Comparison of ENCODE assay signal across 8 cellular contexts in the genomic region with DNA sequence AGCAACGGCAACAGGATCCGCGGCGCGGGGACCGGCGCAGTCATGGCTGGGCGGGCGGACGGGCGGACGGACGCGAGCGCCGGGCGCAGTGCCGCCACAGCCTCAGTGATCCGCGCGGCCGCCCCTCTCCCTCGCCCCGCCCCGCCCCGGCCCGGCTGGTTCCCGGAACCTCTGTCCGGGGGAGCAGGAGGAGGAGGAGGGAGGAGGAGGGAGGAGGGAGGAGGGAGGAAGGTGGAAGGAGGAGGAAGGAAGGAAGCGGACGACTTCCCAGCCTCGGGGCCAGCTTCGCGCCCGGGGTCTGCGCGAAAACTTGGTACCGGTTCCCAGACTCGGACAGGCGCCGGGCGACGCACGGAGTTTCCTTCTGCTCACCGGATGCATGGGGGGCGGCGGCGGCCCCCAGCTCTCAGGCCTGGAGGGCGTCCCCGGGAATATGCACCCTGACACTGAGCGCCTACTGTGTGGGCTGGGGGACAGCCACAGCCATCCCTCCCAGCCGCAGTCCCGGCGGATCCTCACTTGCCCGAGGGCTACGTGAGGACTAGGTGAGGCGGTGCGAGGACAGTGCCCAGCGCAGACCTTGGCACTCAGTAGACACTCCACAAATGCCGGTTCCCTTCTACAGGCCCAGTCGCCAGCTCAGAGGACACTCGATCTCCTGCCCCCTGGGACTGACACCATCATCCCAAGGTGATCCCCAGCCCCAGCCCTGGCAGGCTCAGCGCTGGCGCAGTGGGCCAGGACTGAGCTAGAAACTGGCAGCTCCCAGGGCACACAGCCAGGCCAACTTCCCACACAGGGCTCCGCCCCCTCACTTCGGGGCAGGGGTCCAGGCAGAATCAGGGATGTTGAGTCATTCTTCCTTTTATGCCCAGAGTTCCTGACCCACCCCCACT. TPM values are rescaled to one million over a fixed set of nuclear protein-coding genes. Genes with fewer than 3 reads are reported as not detected.
DNase-seq lines count a peak whose midpoint lies in the region; ATAC-seq and TF ChIP-seq lines count a peak whose summit lies in the region.

A gene with protein sequence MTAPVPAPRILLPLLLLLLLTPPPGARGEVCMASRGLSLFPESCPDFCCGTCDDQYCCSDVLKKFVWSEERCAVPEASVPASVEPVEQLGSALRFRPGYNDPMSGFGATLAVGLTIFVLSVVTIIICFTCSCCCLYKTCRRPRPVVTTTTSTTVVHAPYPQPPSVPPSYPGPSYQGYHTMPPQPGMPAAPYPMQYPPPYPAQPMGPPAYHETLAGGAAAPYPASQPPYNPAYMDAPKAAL (minus strand): TSS at position 124 of the 896 bp plus-strand sequence. CDS start 80 bp downstream, at position 44.

- H2AFZ ChIP-seq in smooth muscle cell (ENCODE audit: low read depth) = peak within 1 kb of the TSS; percentile 69

- 10% methylated on average over 44 of the region's 66 CpGs for WGBS in smooth muscle cell (ENCODE audit: low lambda C conversion rate)

- H3K27me3 Mint-ChIP-seq in WTC11 (ENCODE audit: low read depth) = no peaks in the 10 kb centered on the region; the same call in none of the 2 replicates
- H3K27me3 Mint-ChIP-seq in central memory CD8-positive, alpha-beta T cell = no peaks in the 10 kb centered on the region

- ATAC-seq in WTC11 = peak; percentile 37
- ATAC-seq in central memory CD8-positive, alpha-beta T cell (replicated peaks; ENCODE audit: extremely low read depth, poor library complexity, severe bottlenecking) = peak; percentile 66

- TF ChIP-seq CTCF in WTC11 (IDR thresholded peaks at IDR 0.05) (no peak), smooth muscle cell (IDR thresholded peaks at IDR 0.05; ENCODE audit: borderline replicate concordance, insufficient read depth, poor library complexity, severe bottlenecking) (no peak)

- H3K79me2 ChIP-seq in smooth muscle cell (ENCODE audit: low read depth) = no peaks in the 10 kb centered on the region

- H3K9ac ChIP-seq in HUES6 (ENCODE audit: low read length) (peak within 1 kb of the TSS; percentile 73), smooth muscle cell (ENCODE audit: low read depth) (peak within 1 kb of the TSS; percentile 57)

- H3K4me3 ChIP-seq in HUES6 (ENCODE audit: low read depth, low read length) (peak within 1 kb of the TSS; percentile 81), smooth muscle cell (peak within 1 kb of the TSS; percentile 70)

- H3F3A ChIP-seq in smooth muscle cell (ENCODE audit: low read depth) = peaks cover 7% of the 10 kb centered on the region

- H3K36me3 Mint-ChIP-seq in WTC11 = peaks cover 5% of the 10 kb centered on the region
- peaks cover 2% of the 10 kb centered on the region for H3K36me3 Mint-ChIP-seq in central memory CD8-positive, alpha-beta T cell (ENCODE audit: insufficient read depth)

- POLR2A ChIA-PET in WTC11 (lab: Charles Lee) = interaction anchor here (0.5 to 2.8 kb wide), 3 partner anchors 27 to 58 kb away, joined by 4 to 21 read pairs (median 10); a partner anchor contains a TSS

- DNase-seq in EL = peak; percentile 77
- DNase-seq in WTC11 (ENCODE audit: low spot score) = peak; percentile 68
- DNase-seq in central memory CD8-positive, alpha-beta T cell (ENCODE audit: low spot score in 2 of 2) = no peak
- peak; percentile 51 for DNase-seq in iris pigment epithelial cell (ENCODE audit: low read depth)
- peak; percentile 22 for DNase-seq in smooth muscle cell (lab: John Stamatoyannopoulos, UW; ENCODE audit: unreplicated experiment)
- no peak for DNase-seq in HPDE6-E6E7 (ENCODE audit: extremely low spot score)
- no peak for DNase-seq in NCI-H2029 treated with DMSO at 0.1 percent for 48 hours (lab: John Stamatoyannopoulos, UW)

- peaks cover 26% of the 10 kb centered on the region for H3K4me1 ChIP-seq in HUES6 (ENCODE audit: control insufficient read depth, insufficient read depth, low read length)
- peaks cover 5% of the 10 kb centered on the region for H3K4me1 ChIP-seq in smooth muscle cell (ENCODE audit: low read depth)

- H3K36me3 ChIP-seq in HUES6 (ENCODE audit: control insufficient read depth, insufficient read depth, low read length) = peaks cover 15% of the 10 kb centered on the region
- H3K36me3 ChIP-seq in smooth muscle cell (ENCODE audit: low read depth) = no peaks in the 10 kb centered on the region

- H3K9me3 ChIP-seq in HUES6 (ENCODE audit: control insufficient read depth, insufficient read depth, low read depth, low read length) = no peaks in the 10 kb centered on the region
- H3K9me3 ChIP-seq in smooth muscle cell (replicated peaks; ENCODE audit: low read depth) = no peaks in the 10 kb centered on the region

- H3K9me3 Mint-ChIP-seq in WTC11 = no peaks in the 10 kb centered on the region
- no peaks in the 10 kb centered on the region for H3K9me3 Mint-ChIP-seq in central memory CD8-positive, alpha-beta T cell

- H3K4me3 Mint-ChIP-seq in WTC11 = peak within 1 kb of the TSS; percentile 82
- peak within 1 kb of the TSS; percentile 80 for H3K4me3 Mint-ChIP-seq in central memory CD8-positive, alpha-beta T cell

- peaks cover 39% of the 10 kb centered on the region for H3K4me1 Mint-ChIP-seq in WTC11
- peaks cover 57% of the 10 kb centered on the region for H3K4me1 Mint-ChIP-seq in central memory CD8-positive, alpha-beta T cell

- peak within 1 kb of the TSS; percentile 75; the same call in 1 of the 2 replicates for H3K27ac ChIP-seq in HUES6 (ENCODE audit: low read depth, low read length)
- peak within 1 kb of the TSS; percentile 45 for H3K27ac ChIP-seq in smooth muscle cell (ENCODE audit: low read depth)

- peak within 1 kb of the TSS; percentile 80; the same call in 1 of the 2 replicates for H3K27ac Mint-ChIP-seq in WTC11
- H3K27ac Mint-ChIP-seq in central memory CD8-positive, alpha-beta T cell (ENCODE audit: low read depth) = peak within 1 kb of the TSS; percentile 88

- peak within 1 kb of the TSS; percentile 96 for H3K4me2 ChIP-seq in smooth muscle cell

- H3K27me3 ChIP-seq in HUES6 (ENCODE audit: control insufficient read depth, insufficient read depth, low read length) (no peaks in the 10 kb centered on the region), smooth muscle cell (ENCODE audit: low read depth) (no peaks in the 10 kb centered on the region)

- CTCF ChIA-PET in WTC11 (lab: Charles Lee) = interaction anchor here (0.9 to 9.1 kb wide), 5 partner anchors 30 to 131 kb away, joined by 3 to 168 read pairs (median 5); a partner anchor contains a TSS

- H4K20me1 ChIP-seq in smooth muscle cell (ENCODE audit: low read depth) = no peaks in the 10 kb centered on the region

TF ChIP-seq in WTC11, 78 proteins besides CTCF, POLR2A, EP300 and RAD21 (continues in another document):
- TF ChIP-seq, protein P1, sequence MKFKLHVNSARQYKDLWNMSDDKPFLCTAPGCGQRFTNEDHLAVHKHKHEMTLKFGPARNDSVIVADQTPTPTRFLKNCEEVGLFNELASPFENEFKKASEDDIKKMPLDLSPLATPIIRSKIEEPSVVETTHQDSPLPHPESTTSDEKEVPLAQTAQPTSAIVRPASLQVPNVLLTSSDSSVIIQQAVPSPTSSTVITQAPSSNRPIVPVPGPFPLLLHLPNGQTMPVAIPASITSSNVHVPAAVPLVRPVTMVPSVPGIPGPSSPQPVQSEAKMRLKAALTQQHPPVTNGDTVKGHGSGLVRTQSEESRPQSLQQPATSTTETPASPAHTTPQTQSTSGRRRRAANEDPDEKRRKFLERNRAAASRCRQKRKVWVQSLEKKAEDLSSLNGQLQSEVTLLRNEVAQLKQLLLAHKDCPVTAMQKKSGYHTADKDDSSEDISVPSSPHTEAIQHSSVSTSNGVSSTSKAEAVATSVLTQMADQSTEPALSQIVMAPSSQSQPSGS (CRISPR knock-in tag; IDR thresholded peaks at IDR 0.05; ENCODE audit: borderline replicate concordance, low read depth) = no peak
- TF ChIP-seq, protein P2, sequence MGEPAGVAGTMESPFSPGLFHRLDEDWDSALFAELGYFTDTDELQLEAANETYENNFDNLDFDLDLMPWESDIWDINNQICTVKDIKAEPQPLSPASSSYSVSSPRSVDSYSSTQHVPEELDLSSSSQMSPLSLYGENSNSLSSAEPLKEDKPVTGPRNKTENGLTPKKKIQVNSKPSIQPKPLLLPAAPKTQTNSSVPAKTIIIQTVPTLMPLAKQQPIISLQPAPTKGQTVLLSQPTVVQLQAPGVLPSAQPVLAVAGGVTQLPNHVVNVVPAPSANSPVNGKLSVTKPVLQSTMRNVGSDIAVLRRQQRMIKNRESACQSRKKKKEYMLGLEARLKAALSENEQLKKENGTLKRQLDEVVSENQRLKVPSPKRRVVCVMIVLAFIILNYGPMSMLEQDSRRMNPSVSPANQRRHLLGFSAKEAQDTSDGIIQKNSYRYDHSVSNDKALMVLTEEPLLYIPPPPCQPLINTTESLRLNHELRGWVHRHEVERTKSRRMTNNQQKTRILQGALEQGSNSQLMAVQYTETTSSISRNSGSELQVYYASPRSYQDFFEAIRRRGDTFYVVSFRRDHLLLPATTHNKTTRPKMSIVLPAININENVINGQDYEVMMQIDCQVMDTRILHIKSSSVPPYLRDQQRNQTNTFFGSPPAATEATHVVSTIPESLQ (CRISPR knock-in tag; IDR thresholded peaks at IDR 0.05) = no peak
- TF ChIP-seq, protein P3, sequence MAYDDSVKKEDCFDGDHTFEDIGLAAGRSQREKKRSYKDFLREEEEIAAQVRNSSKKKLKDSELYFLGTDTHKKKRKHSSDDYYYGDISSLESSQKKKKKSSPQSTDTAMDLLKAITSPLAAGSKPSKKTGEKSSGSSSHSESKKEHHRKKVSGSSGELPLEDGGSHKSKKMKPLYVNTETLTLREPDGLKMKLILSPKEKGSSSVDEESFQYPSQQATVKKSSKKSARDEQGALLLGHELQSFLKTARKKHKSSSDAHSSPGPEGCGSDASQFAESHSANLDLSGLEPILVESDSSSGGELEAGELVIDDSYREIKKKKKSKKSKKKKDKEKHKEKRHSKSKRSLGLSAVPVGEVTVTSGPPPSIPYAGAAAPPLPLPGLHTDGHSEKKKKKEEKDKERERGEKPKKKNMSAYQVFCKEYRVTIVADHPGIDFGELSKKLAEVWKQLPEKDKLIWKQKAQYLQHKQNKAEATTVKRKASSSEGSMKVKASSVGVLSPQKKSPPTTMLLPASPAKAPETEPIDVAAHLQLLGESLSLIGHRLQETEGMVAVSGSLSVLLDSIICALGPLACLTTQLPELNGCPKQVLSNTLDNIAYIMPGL (CRISPR knock-in tag; IDR thresholded peaks at IDR 0.05) = no peak
- TF ChIP-seq, protein P4, sequence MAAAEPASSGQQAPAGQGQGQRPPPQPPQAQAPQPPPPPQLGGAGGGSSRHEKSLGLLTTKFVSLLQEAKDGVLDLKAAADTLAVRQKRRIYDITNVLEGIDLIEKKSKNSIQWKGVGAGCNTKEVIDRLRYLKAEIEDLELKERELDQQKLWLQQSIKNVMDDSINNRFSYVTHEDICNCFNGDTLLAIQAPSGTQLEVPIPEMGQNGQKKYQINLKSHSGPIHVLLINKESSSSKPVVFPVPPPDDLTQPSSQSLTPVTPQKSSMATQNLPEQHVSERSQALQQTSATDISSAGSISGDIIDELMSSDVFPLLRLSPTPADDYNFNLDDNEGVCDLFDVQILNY (CRISPR knock-in tag; IDR thresholded peaks at IDR 0.05) = no peak

RNA-seq across cellular contexts. Expression of the gene that starts here (rescaled TPM):
- total RNA-seq in WTC11 (2021) (137 to 165 TPM (median 158 TPM) in 3 replicates), smooth muscle cell (111 and 124 TPM in 2 replicates)
- 297 and 333 TPM in 2 replicates for polyA plus RNA-seq in smooth muscle cell

Comparison
In these comparisons a context has a peak if more than half of its experiments do, and no peak if none do; other contexts are left out.
1. DNase-seq: peak in EL (single experiment), WTC11 (single experiment), iris pigment epithelial cell (single experiment) and smooth muscle cell (single experiment); none in central memory CD8-positive, alpha-beta T cell (0 of 2), HPDE6-E6E7 (single experiment) and NCI-H2029 treated with DMSO at 0.1 percent for 48 hours (single experiment).